ENCODE assay signal across 8 cellular contexts in the genomic region with DNA sequence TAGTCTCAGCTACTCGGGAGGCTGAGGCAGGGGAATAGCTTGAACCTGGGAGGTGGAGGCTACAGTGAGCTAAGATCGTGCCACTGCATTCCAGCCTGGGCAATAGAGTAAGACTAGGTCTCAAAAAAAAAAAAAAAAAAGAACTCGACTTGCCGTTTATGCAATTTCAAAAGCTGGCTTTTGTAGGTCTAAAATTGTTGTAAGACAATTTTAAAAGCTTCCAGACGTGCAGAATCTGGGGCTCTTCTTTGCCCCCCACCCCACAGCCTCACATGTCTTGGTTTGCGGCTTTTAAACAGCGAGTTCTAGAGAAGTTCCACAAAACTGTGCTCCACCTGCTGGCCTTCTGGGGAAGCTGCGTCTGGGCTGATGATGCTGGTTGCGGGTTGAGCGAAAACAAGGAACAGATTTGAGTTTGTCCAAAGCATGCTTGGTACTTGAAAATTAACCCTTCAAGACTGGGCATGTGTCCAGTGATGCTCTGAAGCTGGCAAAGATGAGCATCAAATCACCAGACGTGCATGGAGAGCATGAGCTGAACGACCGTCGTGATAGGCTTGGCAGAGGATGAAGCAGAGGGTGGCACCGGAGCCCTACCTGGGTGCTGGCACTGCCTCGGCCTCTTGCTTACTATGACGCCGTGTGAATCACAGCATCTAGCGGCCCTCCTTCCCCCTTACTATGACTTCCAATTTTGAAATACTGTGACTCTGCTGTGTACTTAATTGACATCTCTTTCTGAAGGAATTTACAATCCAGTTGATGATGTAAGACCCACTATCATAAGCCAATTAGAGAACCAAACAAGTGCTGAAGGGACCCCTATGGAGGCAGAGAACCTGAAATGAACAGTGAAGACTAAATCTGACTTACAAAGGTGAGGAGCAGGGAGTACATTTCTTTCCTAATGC.
A peak's percentile ranks its signal among the peaks of the same experiment; 100 is the strongest.
DNase-seq lines count a peak whose midpoint lies in the region; ATAC-seq, FAIRE-seq and TF ChIP-seq lines count a peak whose summit lies in the region.

No MANE protein-coding gene starts in this region.

- peaks cover 66% of the 10 kb centered on the region for H3K4me1 Mint-ChIP-seq in activated B cell treated with CpG ODN at 0.5 μM for 24 hours

- DNase-seq in A172 (ENCODE audit: low spot score) = peak; percentile 63
- DNase-seq in GM12891 (ENCODE audit: insufficient read length, low spot score) = no peak
- peak; percentile 85 for DNase-seq in NAMALWA (ENCODE audit: low spot score)
- peak; percentile 32 for DNase-seq in activated B cell treated with CpG ODN at 0.5 μM for 24 hours
- peak; percentile 81 for DNase-seq in coronary artery (ENCODE audit: low spot score)
- DNase-seq in left lung = peak in 1 of 2 donors; percentile 57
- DNase-seq in stimulated activated CD4-positive, alpha-beta T cell treated with anti-CD3 and anti-CD28 coated beads, TNF-alpha, amount 100 ng/mL, for 1 hour (ENCODE audit: low read depth in 3 of 3, low spot score in 1 of 3) = peak in 2 of 3 donors; percentile 12 to 42
- no peak for DNase-seq in T1000 (lab: John Stamatoyannopoulos, UW)

- ATAC-seq in activated B cell treated with CpG ODN at 0.5 μM for 24 hours (ENCODE audit: low read depth) (peak; percentile 60), left lung (peak; percentile 84)

- peak overlapping the region in 1 of 2 donors; percentile 41 for H3K27ac ChIP-seq in coronary artery
- no peak overlapping the region for H3K27ac ChIP-seq in left lung

- FAIRE-seq in GM12891 (lab: Jason Lieb, UNC) = peak; percentile 83

- H3K36me3 ChIP-seq in left lung = no peaks in the 10 kb centered on the region

- no peaks in the 10 kb centered on the region for H3K9me3 ChIP-seq in left lung

- peak overlapping the region; percentile 63 for H3K4me3 Mint-ChIP-seq in activated B cell treated with CpG ODN at 0.5 μM for 24 hours

- no peaks in the 10 kb centered on the region for H3K9me3 Mint-ChIP-seq in activated B cell treated with CpG ODN at 0.5 μM for 24 hours

- no peak for TF ChIP-seq CTCF in activated B cell treated with CpG ODN at 0.5 μM for 24 hours (IDR thresholded peaks at IDR 0.05)
- peak; percentile 44 for TF ChIP-seq CTCF in coronary artery (IDR thresholded peaks at IDR 0.05)
- peak; percentile 64 to 73 for TF ChIP-seq CTCF in left lung (IDR thresholded peaks at IDR 0.05)

- intact Hi-C loops in activated B cell treated with CpG ODN at 0.5 μM for 24 hours (cut with micrococcal nuclease) = loop anchor here (1.0 to 10.0 kb wide), 4 partner anchors 11 to 545 kb away; a partner anchor contains a TSS
- intact Hi-C loops in left lung (cut with DNase I) = loop anchor here in 1 of 2 donors (5.0 kb wide), 1 partner anchor 72 kb away; no protein-coding TSS in a partner anchor

- H3K36me3 Mint-ChIP-seq in activated B cell treated with CpG ODN at 0.5 μM for 24 hours (ENCODE audit: low read depth) = no peaks in the 10 kb centered on the region

- H3K27me3 Mint-ChIP-seq in activated B cell treated with CpG ODN at 0.5 μM for 24 hours = no peaks in the 10 kb centered on the region

- POLR2A ChIA-PET in activated B cell treated with CpG ODN at 0.5 μM for 24 hours (lab: Charles Lee) = interaction anchor here (0.7 to 1.1 kb wide), 5 partner anchors 10 to 352 kb away, joined by 3 to 13 read pairs (median 5); no protein-coding TSS in a partner anchor

- H3K27ac Mint-ChIP-seq in activated B cell treated with CpG ODN at 0.5 μM for 24 hours = peak overlapping the region; percentile 37

- CTCF ChIA-PET in activated B cell treated with CpG ODN at 0.5 μM for 24 hours (lab: Charles Lee) = interaction anchor here (0.7 to 5.5 kb wide), 12 partner anchors 9 to 361 kb away, joined by 3 to 34 read pairs (median 4); a partner anchor contains a TSS

- peaks cover 0 to 30% of the 10 kb centered on the region in 2 donors for H3K4me1 ChIP-seq in left lung

- H3K4me3 ChIP-seq in coronary artery (no peak overlapping the region), left lung (no peak overlapping the region)

- no peaks in the 10 kb centered on the region for H3K27me3 ChIP-seq in left lung

- no peak for TF ChIP-seq POLR2A in GM12891 (IDR thresholded peaks at IDR 0.05; ENCODE audit: low read depth, low read length)

TF ChIP-seq in GM12891, 5 proteins besides CTCF, POLR2A, EP300 and RAD21:
- TF ChIP-seq SPI1 (IDR thresholded peaks at IDR 0.05; ENCODE audit: low read depth, low read length) (no peak), POU2F2 (IDR thresholded peaks at IDR 0.05; ENCODE audit: low read depth, low read length) (no peak), TAF1 (IDR thresholded peaks at IDR 0.05; ENCODE audit: low read depth, low read length) (no peak), PAX5 (IDR thresholded peaks at IDR 0.05; ENCODE audit: insufficient read depth, low read length, severe bottlenecking) (no peak), POLR2AphosphoS5 (IDR thresholded peaks at IDR 0.05; ENCODE audit: low read depth, low read length) (no peak)
TF ChIP-seq in GM12891: peak in this region for 0.

Comparison
In these comparisons a context has a peak if more than half of its experiments do, and no peak if none do; other contexts are left out.
1. DNase-seq: peak in A172 (single experiment), NAMALWA (single experiment), activated B cell treated with CpG ODN at 0.5 μM for 24 hours (single experiment), coronary artery (single experiment) and stimulated activated CD4-positive, alpha-beta T cell treated with anti-CD3 and anti-CD28 coated beads, TNF-alpha, amount 100 ng/mL, for 1 hour (2 of 3); none in GM12891 (single experiment) and T1000 (single experiment).